In the genomic region with DNA sequence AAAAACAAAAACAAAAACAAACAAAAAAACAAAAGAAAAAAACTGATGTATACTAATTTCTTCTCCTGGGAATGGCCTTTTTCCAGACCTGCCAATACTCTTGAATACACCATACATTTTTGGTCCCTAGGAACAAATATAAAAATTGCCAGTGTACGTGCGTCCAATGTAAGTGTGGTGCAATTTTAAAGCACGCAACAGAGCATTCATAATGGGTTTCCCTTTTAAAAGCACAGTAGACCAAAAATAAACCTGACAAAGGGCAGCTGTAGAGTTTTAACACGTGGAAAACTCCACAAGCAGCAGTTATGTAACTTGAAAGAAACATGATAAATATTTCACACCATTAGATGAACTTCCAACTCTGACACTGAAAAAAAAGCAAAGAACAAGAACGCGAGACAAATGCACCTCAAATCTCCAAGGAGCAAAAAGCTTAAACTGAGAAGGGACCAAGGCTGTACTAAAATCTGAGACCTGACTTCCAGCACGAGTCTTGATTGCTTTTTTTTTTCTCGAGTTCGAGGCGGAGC, we compare ENCODE assay signal across 9 cellular contexts. TPM values are rescaled to one million over a fixed set of nuclear protein-coding genes. Genes with fewer than 3 reads are reported as not detected.
DNase-seq lines count a peak whose midpoint lies in the region; ATAC-seq, FAIRE-seq and TF ChIP-seq lines count a peak whose summit lies in the region.
"Had no signal": no experiment of that assay in that cellular context is flagged by ENCODE, and none has a peak within 500 bp of the region (broad histone marks: within the 10 kb centered on the region; RNA-seq: fewer than 3 reads in every experiment).

No MANE protein-coding gene starts in this region.

- H4K20me1 ChIP-seq in astrocyte (ENCODE audit: insufficient read depth, low read length): no peaks in the 10 kb centered on the region

- H3K27ac ChIP-seq in astrocyte (ENCODE audit: low read depth, low read length): no peak overlapping the region
- H3K27ac ChIP-seq in layer of hippocampus (ENCODE audit: low read depth, low read length): peak overlapping the region; percentile 65
- no peak overlapping the region for H3K27ac ChIP-seq in thymus (ENCODE audit: low read depth)
- H3K27ac ChIP-seq: 22Rv1 had no signal

- H2AFZ ChIP-seq in astrocyte (ENCODE audit: low read depth, low read length): peak overlapping the region; percentile 90

- H3K4me3 Mint-ChIP-seq in astrocyte (ENCODE audit: unreplicated experiment): peak overlapping the region; percentile 83

- no peak for TF ChIP-seq CTCF in astrocyte (IDR thresholded peaks at IDR 0.05; ENCODE audit: insufficient read depth, low read depth, low read length)

- H3K79me2 ChIP-seq in astrocyte (ENCODE audit: insufficient read depth, low read length): no peaks in the 10 kb centered on the region

- peak overlapping the region; percentile 62 for H3K4me3 ChIP-seq in astrocyte (ENCODE audit: insufficient read depth, low read depth, low read length)
- peak overlapping the region; percentile 65 for H3K4me3 ChIP-seq in thymus (ENCODE audit: low read length)

- H3K9me3 ChIP-seq in astrocyte (ENCODE audit: insufficient read depth, low read depth, low read length) (no peaks in the 10 kb centered on the region), thymus (ENCODE audit: control insufficient read depth) (no peaks in the 10 kb centered on the region)

- peak overlapping the region; percentile 9 for H3K27ac Mint-ChIP-seq in astrocyte (ENCODE audit: unreplicated experiment)

- peak; percentile 21 for ATAC-seq in HG03175 (IDR thresholded peaks at IDR 0.05; ENCODE audit: unreplicated experiment)
- no peak for ATAC-seq in GM18520 (IDR thresholded peaks at IDR 0.05; ENCODE audit: unreplicated experiment)

- H3K4me2 ChIP-seq in astrocyte (ENCODE audit: low read length): peak overlapping the region; percentile 91

- H3K27me3 ChIP-seq in astrocyte (ENCODE audit: insufficient read depth, low read length) (no peaks in the 10 kb centered on the region), layer of hippocampus (ENCODE audit: control insufficient read depth, insufficient read depth, low read length) (no peaks in the 10 kb centered on the region), thymus (ENCODE audit: control insufficient read depth, insufficient read depth) (peaks cover 6% of the 10 kb centered on the region)

- H3K4me1 Mint-ChIP-seq in astrocyte (ENCODE audit: low read depth, unreplicated experiment): peaks cover 11% of the 10 kb centered on the region

- 5% methylated on average over 10 of the region's 10 CpGs for WGBS in thymus

- DNase-seq in DMS79 treated with DMSO at 0.1 percent for 48 hours (lab: John Stamatoyannopoulos, UW): peak; percentile 3
- no peak for DNase-seq in DMS79 (lab: John Stamatoyannopoulos, UW)
- DNase-seq in astrocyte (ENCODE audit: low read depth): no peak
- DNase-seq in foreskin melanocyte: no peak

- no peaks in the 10 kb centered on the region for H3K36me3 Mint-ChIP-seq in astrocyte (ENCODE audit: low read depth, unreplicated experiment)

- H3K27me3 Mint-ChIP-seq in astrocyte (ENCODE audit: low read depth, unreplicated experiment): peaks cover 11% of the 10 kb centered on the region

- FAIRE-seq in astrocyte (lab: Jason Lieb, UNC): no peak

- H3K36me3 ChIP-seq in astrocyte (ENCODE audit: insufficient read depth, low read length) (no peaks in the 10 kb centered on the region), thymus (ENCODE audit: control insufficient read depth, insufficient read depth) (no peaks in the 10 kb centered on the region)

- H3K4me1 ChIP-seq in astrocyte (ENCODE audit: insufficient read depth, low read length): peaks cover 5% of the 10 kb centered on the region
- H3K4me1 ChIP-seq in thymus (ENCODE audit: control insufficient read depth, insufficient read depth, low read length): peaks cover 2% of the 10 kb centered on the region

- H3K9ac ChIP-seq in astrocyte (ENCODE audit: low read length): peak overlapping the region; percentile 77

- peaks cover 3% of the 10 kb centered on the region for H3K9me3 Mint-ChIP-seq in astrocyte (ENCODE audit: unreplicated experiment)

RNA-seq across cellular contexts. Expression of a gene that starts 0.4 kb away (rescaled TPM):
- total RNA-seq in astrocyte: 3.7 and 7.2 TPM in 2 replicates
- polyA plus RNA-seq in thymus: 8.6 TPM

RNA-seq across cellular contexts. Expression of a gene that starts 31.4 kb away (rescaled TPM):
- 29.6 and 32.5 TPM in 2 replicates for total RNA-seq in astrocyte
- polyA plus RNA-seq in thymus: 30.9 TPM
